Comparison of ENCODE assay signal across 1 cellular context in genomic region chr6:114364295-114364694, GRCh38.
TF ChIP-seq lines count a peak whose summit lies in the region.

No MANE protein-coding gene starts in this region.

TF ChIP-seq in WTC11, 78 proteins besides CTCF, POLR2A, EP300 and RAD21 (continued from another document):
- TF ChIP-seq E2F1 (CRISPR knock-in tag; IDR thresholded peaks at IDR 0.05) (no peak), OVOL2 (CRISPR knock-in tag; IDR thresholded peaks at IDR 0.05; ENCODE audit: borderline replicate concordance) (no peak)
